Comparison of ENCODE assay signal across 8 cellular contexts in genomic region chr17:61409301-61410099, GRCh38. TPM values are rescaled to one million over a fixed set of nuclear protein-coding genes. Genes with fewer than 3 reads are reported as not detected.
DNase-seq lines count a peak whose midpoint lies in the region; ATAC-seq and TF ChIP-seq lines count a peak whose summit lies in the region.

No MANE protein-coding gene starts in this region.

- intact Hi-C loops in upper lobe of right lung (cut with DNase I): no loop called here

- TF ChIP-seq POLR2A in erythroblast (IDR thresholded peaks at IDR 0.05; ENCODE audit: low read length): no peak

- peaks cover 7% of the 10 kb centered on the region for H3K36me3 ChIP-seq in upper lobe of right lung

- TF ChIP-seq CTCF in VCaP (conservative IDR thresholded peaks at IDR 0.05) (peak; percentile 87), upper lobe of right lung (IDR thresholded peaks at IDR 0.05) (peak; percentile 37)

- no peak for DNase-seq in activated CD4-positive, CD25-positive, alpha-beta regulatory T cell (lab: John Stamatoyannopoulos, UW)
- DNase-seq in erythroblast (lab: John Stamatoyannopoulos, UW): peak; percentile 54 to 74
- DNase-seq in mucosa of gallbladder (ENCODE audit: low spot score): peak; percentile 62
- DNase-seq in upper lobe of right lung: peak; percentile 83
- no peak for DNase-seq in cerebellar cortex (ENCODE audit: low spot score)

- H3K27me3 ChIP-seq in upper lobe of right lung: peaks cover 43% of the 10 kb centered on the region

- ATAC-seq in activated CD4-positive, CD25-positive, alpha-beta regulatory T cell treated with anti-CD3 and anti-CD28 coated beads, Interleukin-2, amount 50 U/mL, for 24 hours: peak; percentile 25 to 39
- ATAC-seq in upper lobe of right lung: peak; percentile 44

- no peaks in the 10 kb centered on the region for H3K9me3 ChIP-seq in upper lobe of right lung

- no peak for TF ChIP-seq EP300 in Ishikawa (IDR thresholded peaks at IDR 0.05; ENCODE audit: borderline replicate concordance)

- peak overlapping the region; percentile 73 for H3K4me3 ChIP-seq in upper lobe of right lung

- H3K27ac ChIP-seq in VCaP (peak overlapping the region; percentile 72), upper lobe of right lung (peak overlapping the region; percentile 91)

- H3K4me1 ChIP-seq in upper lobe of right lung: peaks cover 25% of the 10 kb centered on the region

- peak; percentile 9; the same call in 1 of the 2 replicates for TF ChIP-seq RAD21 in Ishikawa (IDR thresholded peaks at IDR 0.05; ENCODE audit: low read depth)

TF ChIP-seq in Ishikawa, 13 proteins besides CTCF, POLR2A, EP300 and RAD21:
- TF ChIP-seq ZBTB7A (IDR thresholded peaks at IDR 0.05; ENCODE audit: low read depth) (peak; percentile 48; the same call in 1 of the 2 replicates), MAX (IDR thresholded peaks at IDR 0.05) (0 out of 2 replicates have a peak, but pooled peaks have one; percentile 5), EGR1 (IDR thresholded peaks at IDR 0.05) (no peak)

RNA-seq across cellular contexts. Expression of gene TBX2, which starts 9.9 kb away (rescaled TPM):
- 33.9 TPM for total RNA-seq in mucosa of gallbladder
- 122 TPM for total RNA-seq in upper lobe of right lung

RNA-seq across cellular contexts. Expression of gene TBX4, which starts 42.7 kb away (rescaled TPM):
- total RNA-seq in mucosa of gallbladder (1.6 TPM), upper lobe of right lung (28.6 TPM)

Comparison
In these comparisons a context has a peak if more than half of its experiments do, and no peak if none do; other contexts are left out.
1. DNase-seq: peak in erythroblast (2 of 2), mucosa of gallbladder (single experiment) and upper lobe of right lung (single experiment); none in activated CD4-positive, CD25-positive, alpha-beta regulatory T cell (0 of 4) and cerebellar cortex (single experiment).
2. RNA of gene TBX4, which starts 42.7 kb away (total RNA-seq): 28.6 TPM in upper lobe of right lung (single experiment); 1.6 TPM in mucosa of gallbladder (single experiment); every median in the first group is over 10 times any median in the second.